ENCODE assay signal across 1 cellular context in the genomic region with DNA sequence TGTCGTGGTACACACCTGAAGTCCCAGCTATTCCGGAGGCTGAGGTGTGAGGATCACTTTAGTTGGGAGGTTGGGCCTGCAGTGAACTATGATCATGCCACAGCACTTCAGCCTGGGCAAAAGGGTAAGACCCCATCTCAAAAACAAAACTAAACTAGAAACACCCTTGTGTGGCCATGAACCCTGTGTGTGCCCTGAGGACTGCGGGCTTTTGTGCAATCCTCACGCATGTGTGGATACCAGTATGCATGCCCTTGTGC.
TF ChIP-seq lines count a peak whose summit lies in the region.

No MANE protein-coding gene starts in this region.

TF ChIP-seq in HepG2, 621 proteins besides CTCF, POLR2A, EP300 and RAD21 (continues in another document):
- peak; percentile 90 for TF ChIP-seq ZMYM3 (CRISPR knock-in tag; IDR thresholded peaks at IDR 0.05)
- no peak for TF ChIP-seq HNRNPK (IDR thresholded peaks at IDR 0.05; ENCODE audit: low read depth, low read length, poor library complexity, severe bottlenecking)
- no peak for TF ChIP-seq FOXA1 (IDR thresholded peaks at IDR 0.05)
- peak; percentile 66; the same call in 1 of the 2 replicates for TF ChIP-seq FOXA1 (CRISPR knock-in tag; IDR thresholded peaks at IDR 0.05)
- TF ChIP-seq ZNF484 (CRISPR knock-in tag; IDR thresholded peaks at IDR 0.05; ENCODE audit: borderline replicate concordance, low read depth) = 0 out of 2 replicates have a peak, but pooled peaks have one; percentile 27
- TF ChIP-seq EEA1 (CRISPR knock-in tag; IDR thresholded peaks at IDR 0.05; ENCODE audit: borderline replicate concordance) = 0 out of 2 replicates have a peak, but pooled peaks have one; percentile 29
- no peak for TF ChIP-seq TBP (CRISPR knock-in tag; IDR thresholded peaks at IDR 0.05)
- TF ChIP-seq ZNF816 (CRISPR knock-in tag; IDR thresholded peaks at IDR 0.05; ENCODE audit: borderline replicate concordance) = 0 out of 2 replicates have a peak, but pooled peaks have one; percentile 26
- TF ChIP-seq ZNF776 (CRISPR knock-in tag; IDR thresholded peaks at IDR 0.05) = peak; percentile 83
- peak; percentile 85; the same call in 1 of the 2 replicates for TF ChIP-seq HNF4A (CRISPR knock-in tag; IDR thresholded peaks at IDR 0.05)
- TF ChIP-seq, protein P1, sequence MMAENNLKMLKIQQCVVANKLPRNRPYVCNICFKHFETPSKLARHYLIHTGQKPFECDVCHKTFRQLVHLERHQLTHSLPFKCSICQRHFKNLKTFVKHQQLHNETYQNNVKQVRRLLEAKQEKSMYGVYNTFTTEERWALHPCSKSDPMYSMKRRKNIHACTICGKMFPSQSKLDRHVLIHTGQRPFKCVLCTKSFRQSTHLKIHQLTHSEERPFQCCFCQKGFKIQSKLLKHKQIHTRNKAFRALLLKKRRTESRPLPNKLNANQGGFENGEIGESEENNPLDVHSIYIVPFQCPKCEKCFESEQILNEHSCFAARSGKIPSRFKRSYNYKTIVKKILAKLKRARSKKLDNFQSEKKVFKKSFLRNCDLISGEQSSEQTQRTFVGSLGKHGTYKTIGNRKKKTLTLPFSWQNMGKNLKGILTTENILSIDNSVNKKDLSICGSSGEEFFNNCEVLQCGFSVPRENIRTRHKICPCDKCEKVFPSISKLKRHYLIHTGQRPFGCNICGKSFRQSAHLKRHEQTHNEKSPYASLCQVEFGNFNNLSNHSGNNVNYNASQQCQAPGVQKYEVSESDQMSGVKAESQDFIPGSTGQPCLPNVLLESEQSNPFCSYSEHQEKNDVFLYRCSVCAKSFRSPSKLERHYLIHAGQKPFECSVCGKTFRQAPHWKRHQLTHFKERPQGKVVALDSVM (CRISPR knock-in tag; IDR thresholded peaks at IDR 0.05) = peak; percentile 99
- TF ChIP-seq ATAD3A (CRISPR knock-in tag; IDR thresholded peaks at IDR 0.05) = 0 out of 2 replicates have a peak, but pooled peaks have one; percentile 51
- no peak; the same call in 1 of the 2 replicates for TF ChIP-seq ZNF788 (CRISPR knock-in tag; IDR thresholded peaks at IDR 0.05; ENCODE audit: borderline replicate concordance)
- peak; percentile 49; the same call in 1 of the 2 replicates for TF ChIP-seq BCL6 (CRISPR knock-in tag; IDR thresholded peaks at IDR 0.05)
- TF ChIP-seq MYC (CRISPR knock-in tag; IDR thresholded peaks at IDR 0.05; ENCODE audit: borderline replicate concordance) = peak; percentile 84; the same call in 1 of the 2 replicates
- TF ChIP-seq SOX6 (IDR thresholded peaks at IDR 0.05) = no peak
- TF ChIP-seq SOX6 (CRISPR knock-in tag; IDR thresholded peaks at IDR 0.05) = peak; percentile 72; the same call in 1 of the 2 replicates
- TF ChIP-seq, protein P2, sequence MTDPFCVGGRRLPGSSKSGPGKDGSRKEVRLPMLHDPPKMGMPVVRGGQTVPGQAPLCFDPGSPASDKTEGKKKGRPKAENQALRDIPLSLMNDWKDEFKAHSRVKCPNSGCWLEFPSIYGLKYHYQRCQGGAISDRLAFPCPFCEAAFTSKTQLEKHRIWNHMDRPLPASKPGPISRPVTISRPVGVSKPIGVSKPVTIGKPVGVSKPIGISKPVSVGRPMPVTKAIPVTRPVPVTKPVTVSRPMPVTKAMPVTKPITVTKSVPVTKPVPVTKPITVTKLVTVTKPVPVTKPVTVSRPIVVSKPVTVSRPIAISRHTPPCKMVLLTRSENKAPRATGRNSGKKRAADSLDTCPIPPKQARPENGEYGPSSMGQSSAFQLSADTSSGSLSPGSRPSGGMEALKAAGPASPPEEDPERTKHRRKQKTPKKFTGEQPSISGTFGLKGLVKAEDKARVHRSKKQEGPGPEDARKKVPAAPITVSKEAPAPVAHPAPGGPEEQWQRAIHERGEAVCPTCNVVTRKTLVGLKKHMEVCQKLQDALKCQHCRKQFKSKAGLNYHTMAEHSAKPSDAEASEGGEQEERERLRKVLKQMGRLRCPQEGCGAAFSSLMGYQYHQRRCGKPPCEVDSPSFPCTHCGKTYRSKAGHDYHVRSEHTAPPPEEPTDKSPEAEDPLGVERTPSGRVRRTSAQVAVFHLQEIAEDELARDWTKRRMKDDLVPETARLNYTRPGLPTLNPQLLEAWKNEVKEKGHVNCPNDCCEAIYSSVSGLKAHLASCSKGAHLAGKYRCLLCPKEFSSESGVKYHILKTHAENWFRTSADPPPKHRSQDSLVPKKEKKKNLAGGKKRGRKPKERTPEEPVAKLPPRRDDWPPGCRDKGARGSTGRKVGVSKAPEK (CRISPR knock-in tag; IDR thresholded peaks at IDR 0.05; ENCODE audit: borderline replicate concordance) = 0 out of 2 replicates have a peak, but pooled peaks have one; percentile 18
- TF ChIP-seq, protein P3, sequence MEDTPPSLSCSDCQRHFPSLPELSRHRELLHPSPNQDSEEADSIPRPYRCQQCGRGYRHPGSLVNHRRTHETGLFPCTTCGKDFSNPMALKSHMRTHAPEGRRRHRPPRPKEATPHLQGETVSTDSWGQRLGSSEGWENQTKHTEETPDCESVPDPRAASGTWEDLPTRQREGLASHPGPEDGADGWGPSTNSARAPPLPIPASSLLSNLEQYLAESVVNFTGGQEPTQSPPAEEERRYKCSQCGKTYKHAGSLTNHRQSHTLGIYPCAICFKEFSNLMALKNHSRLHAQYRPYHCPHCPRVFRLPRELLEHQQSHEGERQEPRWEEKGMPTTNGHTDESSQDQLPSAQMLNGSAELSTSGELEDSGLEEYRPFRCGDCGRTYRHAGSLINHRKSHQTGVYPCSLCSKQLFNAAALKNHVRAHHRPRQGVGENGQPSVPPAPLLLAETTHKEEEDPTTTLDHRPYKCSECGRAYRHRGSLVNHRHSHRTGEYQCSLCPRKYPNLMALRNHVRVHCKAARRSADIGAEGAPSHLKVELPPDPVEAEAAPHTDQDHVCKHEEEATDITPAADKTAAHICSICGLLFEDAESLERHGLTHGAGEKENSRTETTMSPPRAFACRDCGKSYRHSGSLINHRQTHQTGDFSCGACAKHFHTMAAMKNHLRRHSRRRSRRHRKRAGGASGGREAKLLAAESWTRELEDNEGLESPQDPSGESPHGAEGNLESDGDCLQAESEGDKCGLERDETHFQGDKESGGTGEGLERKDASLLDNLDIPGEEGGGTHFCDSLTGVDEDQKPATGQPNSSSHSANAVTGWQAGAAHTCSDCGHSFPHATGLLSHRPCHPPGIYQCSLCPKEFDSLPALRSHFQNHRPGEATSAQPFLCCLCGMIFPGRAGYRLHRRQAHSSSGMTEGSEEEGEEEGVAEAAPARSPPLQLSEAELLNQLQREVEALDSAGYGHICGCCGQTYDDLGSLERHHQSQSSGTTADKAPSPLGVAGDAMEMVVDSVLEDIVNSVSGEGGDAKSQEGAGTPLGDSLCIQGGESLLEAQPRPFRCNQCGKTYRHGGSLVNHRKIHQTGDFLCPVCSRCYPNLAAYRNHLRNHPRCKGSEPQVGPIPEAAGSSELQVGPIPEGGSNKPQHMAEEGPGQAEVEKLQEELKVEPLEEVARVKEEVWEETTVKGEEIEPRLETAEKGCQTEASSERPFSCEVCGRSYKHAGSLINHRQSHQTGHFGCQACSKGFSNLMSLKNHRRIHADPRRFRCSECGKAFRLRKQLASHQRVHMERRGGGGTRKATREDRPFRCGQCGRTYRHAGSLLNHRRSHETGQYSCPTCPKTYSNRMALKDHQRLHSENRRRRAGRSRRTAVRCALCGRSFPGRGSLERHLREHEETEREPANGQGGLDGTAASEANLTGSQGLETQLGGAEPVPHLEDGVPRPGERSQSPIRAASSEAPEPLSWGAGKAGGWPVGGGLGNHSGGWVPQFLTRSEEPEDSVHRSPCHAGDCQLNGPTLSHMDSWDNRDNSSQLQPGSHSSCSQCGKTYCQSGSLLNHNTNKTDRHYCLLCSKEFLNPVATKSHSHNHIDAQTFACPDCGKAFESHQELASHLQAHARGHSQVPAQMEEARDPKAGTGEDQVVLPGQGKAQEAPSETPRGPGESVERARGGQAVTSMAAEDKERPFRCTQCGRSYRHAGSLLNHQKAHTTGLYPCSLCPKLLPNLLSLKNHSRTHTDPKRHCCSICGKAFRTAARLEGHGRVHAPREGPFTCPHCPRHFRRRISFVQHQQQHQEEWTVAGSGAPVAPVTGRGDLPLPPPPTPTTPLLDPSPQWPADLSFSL (CRISPR knock-in tag; IDR thresholded peaks at IDR 0.05) = peak; percentile 58
- TF ChIP-seq RXRA (CRISPR knock-in tag; IDR thresholded peaks at IDR 0.05) = peak; percentile 96
- TF ChIP-seq, protein P4, sequence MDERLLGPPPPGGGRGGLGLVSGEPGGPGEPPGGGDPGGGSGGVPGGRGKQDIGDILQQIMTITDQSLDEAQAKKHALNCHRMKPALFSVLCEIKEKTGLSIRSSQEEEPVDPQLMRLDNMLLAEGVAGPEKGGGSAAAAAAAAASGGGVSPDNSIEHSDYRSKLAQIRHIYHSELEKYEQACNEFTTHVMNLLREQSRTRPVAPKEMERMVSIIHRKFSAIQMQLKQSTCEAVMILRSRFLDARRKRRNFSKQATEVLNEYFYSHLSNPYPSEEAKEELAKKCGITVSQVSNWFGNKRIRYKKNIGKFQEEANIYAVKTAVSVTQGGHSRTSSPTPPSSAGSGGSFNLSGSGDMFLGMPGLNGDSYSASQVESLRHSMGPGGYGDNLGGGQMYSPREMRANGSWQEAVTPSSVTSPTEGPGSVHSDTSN (CRISPR knock-in tag; IDR thresholded peaks at IDR 0.05) = no peak
- TF ChIP-seq CC2D1A (CRISPR knock-in tag; IDR thresholded peaks at IDR 0.05) = 0 out of 2 replicates have a peak, but pooled peaks have one; percentile 75
- peak; percentile 67; the same call in 1 of the 2 replicates for TF ChIP-seq ZBTB7A (CRISPR knock-in tag; IDR thresholded peaks at IDR 0.05)
- TF ChIP-seq ZBTB21 (CRISPR knock-in tag; IDR thresholded peaks at IDR 0.05) = 0 out of 2 replicates have a peak, but pooled peaks have one; percentile 3
- TF ChIP-seq, protein P5, sequence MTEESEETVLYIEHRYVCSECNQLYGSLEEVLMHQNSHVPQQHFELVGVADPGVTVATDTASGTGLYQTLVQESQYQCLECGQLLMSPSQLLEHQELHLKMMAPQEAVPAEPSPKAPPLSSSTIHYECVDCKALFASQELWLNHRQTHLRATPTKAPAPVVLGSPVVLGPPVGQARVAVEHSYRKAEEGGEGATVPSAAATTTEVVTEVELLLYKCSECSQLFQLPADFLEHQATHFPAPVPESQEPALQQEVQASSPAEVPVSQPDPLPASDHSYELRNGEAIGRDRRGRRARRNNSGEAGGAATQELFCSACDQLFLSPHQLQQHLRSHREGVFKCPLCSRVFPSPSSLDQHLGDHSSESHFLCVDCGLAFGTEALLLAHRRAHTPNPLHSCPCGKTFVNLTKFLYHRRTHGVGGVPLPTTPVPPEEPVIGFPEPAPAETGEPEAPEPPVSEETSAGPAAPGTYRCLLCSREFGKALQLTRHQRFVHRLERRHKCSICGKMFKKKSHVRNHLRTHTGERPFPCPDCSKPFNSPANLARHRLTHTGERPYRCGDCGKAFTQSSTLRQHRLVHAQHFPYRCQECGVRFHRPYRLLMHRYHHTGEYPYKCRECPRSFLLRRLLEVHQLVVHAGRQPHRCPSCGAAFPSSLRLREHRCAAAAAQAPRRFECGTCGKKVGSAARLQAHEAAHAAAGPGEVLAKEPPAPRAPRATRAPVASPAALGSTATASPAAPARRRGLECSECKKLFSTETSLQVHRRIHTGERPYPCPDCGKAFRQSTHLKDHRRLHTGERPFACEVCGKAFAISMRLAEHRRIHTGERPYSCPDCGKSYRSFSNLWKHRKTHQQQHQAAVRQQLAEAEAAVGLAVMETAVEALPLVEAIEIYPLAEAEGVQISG (CRISPR knock-in tag; IDR thresholded peaks at IDR 0.05) = no peak; the same call in none of the 2 replicates
- peak; percentile 79; the same call in 1 of the 2 replicates for TF ChIP-seq RNF2 (conservative IDR thresholded peaks at IDR 0.05; ENCODE audit: low read depth)
- 0 out of 2 replicates have a peak, but pooled peaks have one; percentile 63 for TF ChIP-seq FLYWCH1 (CRISPR knock-in tag; IDR thresholded peaks at IDR 0.05)
- peak; percentile 63; the same call in 1 of the 2 replicates for TF ChIP-seq FOXO1 (CRISPR knock-in tag; IDR thresholded peaks at IDR 0.05)
- no peak for TF ChIP-seq RFXAP (CRISPR knock-in tag; IDR thresholded peaks at IDR 0.05; ENCODE audit: borderline replicate concordance)
- TF ChIP-seq, protein P6, sequence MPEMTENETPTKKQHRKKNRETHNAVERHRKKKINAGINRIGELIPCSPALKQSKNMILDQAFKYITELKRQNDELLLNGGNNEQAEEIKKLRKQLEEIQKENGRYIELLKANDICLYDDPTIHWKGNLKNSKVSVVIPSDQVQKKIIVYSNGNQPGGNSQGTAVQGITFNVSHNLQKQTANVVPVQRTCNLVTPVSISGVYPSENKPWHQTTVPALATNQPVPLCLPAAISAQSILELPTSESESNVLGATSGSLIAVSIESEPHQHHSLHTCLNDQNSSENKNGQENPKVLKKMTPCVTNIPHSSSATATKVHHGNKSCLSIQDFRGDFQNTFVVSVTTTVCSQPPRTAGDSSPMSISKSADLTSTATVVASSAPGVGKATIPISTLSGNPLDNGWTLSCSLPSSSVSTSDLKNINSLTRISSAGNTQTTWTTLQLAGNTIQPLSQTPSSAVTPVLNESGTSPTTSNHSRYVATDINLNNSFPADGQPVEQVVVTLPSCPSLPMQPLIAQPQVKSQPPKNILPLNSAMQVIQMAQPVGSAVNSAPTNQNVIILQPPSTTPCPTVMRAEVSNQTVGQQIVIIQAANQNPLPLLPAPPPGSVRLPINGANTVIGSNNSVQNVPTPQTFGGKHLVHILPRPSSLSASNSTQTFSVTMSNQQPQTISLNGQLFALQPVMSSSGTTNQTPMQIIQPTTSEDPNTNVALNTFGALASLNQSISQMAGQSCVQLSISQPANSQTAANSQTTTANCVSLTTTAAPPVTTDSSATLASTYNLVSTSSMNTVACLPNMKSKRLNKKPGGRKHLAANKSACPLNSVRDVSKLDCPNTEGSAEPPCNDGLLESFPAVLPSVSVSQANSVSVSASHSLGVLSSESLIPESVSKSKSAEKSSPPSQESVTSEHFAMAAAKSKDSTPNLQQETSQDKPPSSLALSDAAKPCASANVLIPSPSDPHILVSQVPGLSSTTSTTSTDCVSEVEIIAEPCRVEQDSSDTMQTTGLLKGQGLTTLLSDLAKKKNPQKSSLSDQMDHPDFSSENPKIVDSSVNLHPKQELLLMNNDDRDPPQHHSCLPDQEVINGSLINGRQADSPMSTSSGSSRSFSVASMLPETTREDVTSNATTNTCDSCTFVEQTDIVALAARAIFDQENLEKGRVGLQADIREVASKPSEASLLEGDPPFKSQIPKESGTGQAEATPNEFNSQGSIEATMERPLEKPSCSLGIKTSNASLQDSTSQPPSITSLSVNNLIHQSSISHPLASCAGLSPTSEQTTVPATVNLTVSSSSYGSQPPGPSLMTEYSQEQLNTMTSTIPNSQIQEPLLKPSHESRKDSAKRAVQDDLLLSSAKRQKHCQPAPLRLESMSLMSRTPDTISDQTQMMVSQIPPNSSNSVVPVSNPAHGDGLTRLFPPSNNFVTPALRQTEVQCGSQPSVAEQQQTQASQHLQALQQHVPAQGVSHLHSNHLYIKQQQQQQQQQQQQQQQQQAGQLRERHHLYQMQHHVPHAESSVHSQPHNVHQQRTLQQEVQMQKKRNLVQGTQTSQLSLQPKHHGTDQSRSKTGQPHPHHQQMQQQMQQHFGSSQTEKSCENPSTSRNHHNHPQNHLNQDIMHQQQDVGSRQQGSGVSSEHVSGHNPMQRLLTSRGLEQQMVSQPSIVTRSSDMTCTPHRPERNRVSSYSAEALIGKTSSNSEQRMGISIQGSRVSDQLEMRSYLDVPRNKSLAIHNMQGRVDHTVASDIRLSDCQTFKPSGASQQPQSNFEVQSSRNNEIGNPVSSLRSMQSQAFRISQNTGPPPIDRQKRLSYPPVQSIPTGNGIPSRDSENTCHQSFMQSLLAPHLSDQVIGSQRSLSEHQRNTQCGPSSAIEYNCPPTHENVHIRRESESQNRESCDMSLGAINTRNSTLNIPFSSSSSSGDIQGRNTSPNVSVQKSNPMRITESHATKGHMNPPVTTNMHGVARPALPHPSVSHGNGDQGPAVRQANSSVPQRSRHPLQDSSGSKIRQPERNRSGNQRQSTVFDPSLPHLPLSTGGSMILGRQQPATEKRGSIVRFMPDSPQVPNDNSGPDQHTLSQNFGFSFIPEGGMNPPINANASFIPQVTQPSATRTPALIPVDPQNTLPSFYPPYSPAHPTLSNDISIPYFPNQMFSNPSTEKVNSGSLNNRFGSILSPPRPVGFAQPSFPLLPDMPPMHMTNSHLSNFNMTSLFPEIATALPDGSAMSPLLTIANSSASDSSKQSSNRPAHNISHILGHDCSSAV (CRISPR knock-in tag; IDR thresholded peaks at IDR 0.05; ENCODE audit: borderline replicate concordance) = no peak
